Comparison of ENCODE assay signal across 13 cellular contexts in genomic region chr3:50167782-50168317, GRCh38. TPM values are rescaled to one million over a fixed set of nuclear protein-coding genes. Genes with fewer than 3 reads are reported as not detected.
A peak's percentile ranks its signal among the peaks of the same experiment; 100 is the strongest.
DNase-seq lines count a peak whose midpoint lies in the region; ATAC-seq and TF ChIP-seq lines count a peak whose summit lies in the region.
"Had no signal": no experiment of that assay in that cellular context is flagged by ENCODE, and none has a peak within 500 bp of the region (broad histone marks: within the 10 kb centered on the region; RNA-seq: fewer than 3 reads in every experiment).

No MANE protein-coding gene starts in this region.

- H3K4me3 Mint-ChIP-seq in brain: peak overlapping the region in 4 of 5 experiments; percentile 41 to 70 (median 56)
- no peak overlapping the region for H3K4me3 Mint-ChIP-seq in naive thymus-derived CD8-positive, alpha-beta T cell
- H3K4me3 Mint-ChIP-seq: activated naive CD8-positive, alpha-beta T cell treated with anti-CD3 and anti-CD28 coated beads for 36 hours had no signal

- intact Hi-C loops in thyroid gland (cut with DNase I): no loop called here

- TF ChIP-seq CTCF in brain (conservative IDR thresholded peaks at IDR 0.05) (no peak), thyroid gland (IDR thresholded peaks at IDR 0.05) (no peak)

- peaks cover 7% of the 10 kb centered on the region for H3K36me3 ChIP-seq in mesodermal cell (ENCODE audit: control insufficient read depth, insufficient read depth, low read length)
- no peaks in the 10 kb centered on the region for H3K36me3 ChIP-seq in thyroid gland

- H3K27ac Mint-ChIP-seq in brain: peak overlapping the region; percentile 52 to 84 (median 77)
- no peak overlapping the region for H3K27ac Mint-ChIP-seq in naive thymus-derived CD8-positive, alpha-beta T cell
- H3K27ac Mint-ChIP-seq: activated naive CD8-positive, alpha-beta T cell treated with anti-CD3 and anti-CD28 coated beads for 36 hours had no signal

- H3K9me3 ChIP-seq in mesodermal cell (ENCODE audit: control insufficient read depth, low read length) (no peaks in the 10 kb centered on the region), thyroid gland (no peaks in the 10 kb centered on the region)

- H3K27ac ChIP-seq in mesodermal cell (ENCODE audit: low read depth, low read length, severe bottlenecking) (peak overlapping the region; percentile 36), thyroid gland (peak overlapping the region; percentile 90 to 93 (median 92))

- POLR2A ChIA-PET in naive thymus-derived CD8-positive, alpha-beta T cell (lab: Charles Lee): no interaction called here

- H3K4me1 Mint-ChIP-seq in brain: peaks cover 65% of the 10 kb centered on the region
- peaks cover 0 to 2% (median 0%) of the 10 kb centered on the region in 4 donors for H3K4me1 Mint-ChIP-seq in naive thymus-derived CD8-positive, alpha-beta T cell
- H3K4me1 Mint-ChIP-seq: activated naive CD8-positive, alpha-beta T cell treated with anti-CD3 and anti-CD28 coated beads for 36 hours had no signal

- peak; percentile 27 for DNase-seq in NCI-H82 (lab: John Stamatoyannopoulos, UW)
- no peak for DNase-seq in NCI-H82 treated with DMSO at 0.1 percent for 48 hours (lab: John Stamatoyannopoulos, UW; ENCODE audit: unreplicated experiment)
- no peak for DNase-seq in thyroid gland
- no peak for DNase-seq in ecto neural progenitor cell (ENCODE audit: low spot score)
- no peak for DNase-seq in naive thymus-derived CD8-positive, alpha-beta T cell
- DNase-seq: activated naive CD8-positive, alpha-beta T cell treated with anti-CD3 and anti-CD28 coated beads for 36 hours; KG1; NCI-H1930; NK-92 treated with Interleukin-12 subunit alpha and Interleukin-12 subunit beta, amount 100 ng/mL, for 24 hours had no signal

- H3K27me3 ChIP-seq in thyroid gland: no peaks in the 10 kb centered on the region

- H3K36me3 Mint-ChIP-seq in brain: peaks cover 11% of the 10 kb centered on the region
- H3K36me3 Mint-ChIP-seq in naive thymus-derived CD8-positive, alpha-beta T cell: no peaks in the 10 kb centered on the region
- H3K36me3 Mint-ChIP-seq: activated naive CD8-positive, alpha-beta T cell treated with anti-CD3 and anti-CD28 coated beads for 36 hours had no signal

- peaks cover 0 to 4% (median 0%) of the 10 kb centered on the region in 5 experiments for H3K9me3 Mint-ChIP-seq in brain
- no peaks in the 10 kb centered on the region for H3K9me3 Mint-ChIP-seq in naive thymus-derived CD8-positive, alpha-beta T cell
- H3K9me3 Mint-ChIP-seq: activated naive CD8-positive, alpha-beta T cell treated with anti-CD3 and anti-CD28 coated beads for 36 hours had no signal

- no peak overlapping the region for H3K4me3 ChIP-seq in mesodermal cell (ENCODE audit: extremely low read depth, insufficient read depth, low read length, poor library complexity, severe bottlenecking)
- no peak overlapping the region for H3K4me3 ChIP-seq in thyroid gland (replicated peaks in 1 of 3)

- WGBS in mesodermal cell (ENCODE audit: insufficient coverage in 2 of 2), 2 experiments: 80 to 86% methylated on average over 1 to 4 of the region's 7 CpGs
- WGBS in thyroid gland, 2 donors: 76 to 79% methylated on average over 6 to 7 of the region's 7 CpGs

- H3K4me1 ChIP-seq in mesodermal cell (ENCODE audit: control insufficient read depth, insufficient read depth, low read length, poor library complexity, severe bottlenecking) (peaks cover 48% of the 10 kb centered on the region), thyroid gland (peaks cover 65 to 95% of the 10 kb centered on the region in 2 donors)

- H3K27me3 Mint-ChIP-seq in brain: peaks cover 4% of the 10 kb centered on the region
- no peaks in the 10 kb centered on the region for H3K27me3 Mint-ChIP-seq in naive thymus-derived CD8-positive, alpha-beta T cell
- H3K27me3 Mint-ChIP-seq: activated naive CD8-positive, alpha-beta T cell treated with anti-CD3 and anti-CD28 coated beads for 36 hours had no signal

- no peak for TF ChIP-seq POLR2A in thyroid gland (IDR thresholded peaks at IDR 0.05)
- TF ChIP-seq POLR2A in GM18505 (IDR thresholded peaks at IDR 0.05; ENCODE audit: borderline replicate concordance, extremely low read depth, insufficient read depth, insufficient read length): no peak

- no peak for ATAC-seq in GM18505 (IDR thresholded peaks at IDR 0.05; ENCODE audit: unreplicated experiment)
- ATAC-seq in naive thymus-derived CD8-positive, alpha-beta T cell: no peak

RNA-seq across cellular contexts. Expression of gene SEMA3F, which starts 12.7 kb away (rescaled TPM):
- 15.3 TPM for polyA plus RNA-seq in brain (ENCODE audit: insufficient read depth, low read depth, low replicate concordance)
- polyA plus RNA-seq in mesodermal cell (2013, experiment 1 of 2): 36.6 TPM
- polyA plus RNA-seq in mesodermal cell (2013, experiment 2 of 2): 29.9 TPM
- 10 to 100 TPM; 13.2 to 44.2 (median 38.2) TPM for total RNA-seq in thyroid gland
- total RNA-seq in naive thymus-derived CD8-positive, alpha-beta T cell: not detected
- polyA plus RNA-seq in naive thymus-derived CD8-positive, alpha-beta T cell: not detected

RNA-seq across cellular contexts. Expression of gene GNAT1, which starts 23.6 kb away (rescaled TPM):
- polyA plus RNA-seq in brain (ENCODE audit: insufficient read depth, low read depth, low replicate concordance): 0.59 TPM
- polyA plus RNA-seq in mesodermal cell (2013, experiment 1 of 2): not detected
- polyA plus RNA-seq in mesodermal cell (2013, experiment 2 of 2): not detected
- total RNA-seq in thyroid gland: not detected
- total RNA-seq in naive thymus-derived CD8-positive, alpha-beta T cell: not detected
- not detected for polyA plus RNA-seq in naive thymus-derived CD8-positive, alpha-beta T cell
- total RNA-seq: A673 had no signal

RNA-seq across cellular contexts. Expression of gene SLC38A3, which starts 37.2 kb away (rescaled TPM):
- 18.3 TPM for polyA plus RNA-seq in brain (ENCODE audit: insufficient read depth, low read depth, low replicate concordance)
- polyA plus RNA-seq in mesodermal cell (2013, experiment 1 of 2): 2.5 TPM
- polyA plus RNA-seq in mesodermal cell (2013, experiment 2 of 2): 1.4 TPM
- total RNA-seq in thyroid gland: 1 to 10 TPM; 1.1 to 5.0 (median 3.6) TPM
- total RNA-seq in naive thymus-derived CD8-positive, alpha-beta T cell: not detected
- polyA plus RNA-seq in naive thymus-derived CD8-positive, alpha-beta T cell: not detected
- total RNA-seq: A673 had no signal

Comparison
In these comparisons a context has a peak if more than half of its experiments do, and no peak if none do; other contexts are left out.
1. H3K27ac Mint-ChIP-seq: peak in brain (5 of 5); none in naive thymus-derived CD8-positive, alpha-beta T cell (0 of 10).
2. H3K4me3 Mint-ChIP-seq: peak in brain (4 of 5); none in naive thymus-derived CD8-positive, alpha-beta T cell (0 of 10).
3. RNA of gene SEMA3F, which starts 12.7 kb away (total RNA-seq): 13.2 to 44.2 TPM in thyroid gland; not detected in naive thymus-derived CD8-positive, alpha-beta T cell; every median in the first group is over 10 times any median in the second.